Comparison of ENCODE assay signal across 8 cellular contexts in genomic region chr16:68086336-68086821, GRCh38. TPM values are rescaled to one million over a fixed set of nuclear protein-coding genes. Genes with fewer than 3 reads are reported as not detected.
A peak's percentile ranks its signal among the peaks of the same experiment; 100 is the strongest.
DNase-seq lines count a peak whose midpoint lies in the region; ATAC-seq, FAIRE-seq and TF ChIP-seq lines count a peak whose summit lies in the region.

No MANE protein-coding gene starts in this region.

- H3K36me3 Mint-ChIP-seq in natural killer cell treated with Interleukin-12 subunit alpha and Interleukin-12 subunit beta and Interleukin-15 and Interleukin-18, amount 100 ng/mL, for 72 hours: peaks cover 8% of the 10 kb centered on the region

- POLR2A ChIA-PET in AG04449 (lab: Yijun Ruan, JAX): interaction anchor here (0.9 kb wide), 1 partner anchor 12 kb away, joined by 3 read pairs; no protein-coding TSS in a partner anchor

- FAIRE-seq in GM19239 (lab: Jason Lieb, UNC): peak; percentile 45

- H3K9me3 Mint-ChIP-seq in natural killer cell treated with Interleukin-12 subunit alpha and Interleukin-12 subunit beta and Interleukin-15 and Interleukin-18, amount 100 ng/mL, for 72 hours: no peaks in the 10 kb centered on the region

- CTCF ChIA-PET in AG04449 (lab: Yijun Ruan, JAX): interaction anchor here (1.0 to 6.1 kb wide), 5 partner anchors 7 to 143 kb away, joined by 4 to 46 read pairs (median 26); no protein-coding TSS in a partner anchor

- H3K4me3 ChIP-seq in AG04449 (ENCODE audit: low read depth, low read length): peak overlapping the region; percentile 83
- peak overlapping the region; percentile 55 for H3K4me3 ChIP-seq in RWPE2 (ENCODE audit: severe bottlenecking)
- peak overlapping the region; percentile 99 for H3K4me3 ChIP-seq in endocrine pancreas (ENCODE audit: control insufficient read depth, insufficient read depth, low read length)

- peaks cover 35% of the 10 kb centered on the region for H3K4me1 ChIP-seq in RWPE2 (ENCODE audit: insufficient read depth, poor library complexity, severe bottlenecking)
- peaks cover 29% of the 10 kb centered on the region for H3K4me1 ChIP-seq in endocrine pancreas (ENCODE audit: control insufficient read depth, insufficient read depth, low read length)

- no peaks in the 10 kb centered on the region for H3K27me3 ChIP-seq in RWPE2 (ENCODE audit: insufficient read depth, poor library complexity, severe bottlenecking)
- H3K27me3 ChIP-seq in endocrine pancreas (ENCODE audit: control insufficient read depth, insufficient read depth, low read length): no peaks in the 10 kb centered on the region

- peak overlapping the region; percentile 85 to 90 for H3K27ac Mint-ChIP-seq in natural killer cell treated with Interleukin-12 subunit alpha and Interleukin-12 subunit beta and Interleukin-15 and Interleukin-18, amount 100 ng/mL, for 72 hours

- DNase-seq in AG04449 (ENCODE audit: low read depth, low spot score) (no peak), GM19239 (ENCODE audit: insufficient read length, low spot score) (no peak), RWPE2 (ENCODE audit: low spot score) (no peak), NCI-H2029 treated with DMSO at 0.1 percent for 48 hours (lab: John Stamatoyannopoulos, UW) (no peak)
- DNase-seq in natural killer cell treated with Interleukin-12 subunit alpha and Interleukin-12 subunit beta and Interleukin-15 and Interleukin-18, amount 100 ng/mL, for 72 hours (ENCODE audit: low spot score): no peak
- DNase-seq in activated CD4-positive, alpha-beta T cell treated with anti-CD3 and anti-CD28 coated beads for 48 hours: no peak

- H3K9me3 ChIP-seq in RWPE2 (ENCODE audit: severe bottlenecking) (no peaks in the 10 kb centered on the region), endocrine pancreas (ENCODE audit: control insufficient read depth, low read length) (no peaks in the 10 kb centered on the region)

- H3K9ac ChIP-seq in endocrine pancreas (ENCODE audit: control insufficient read depth, insufficient read depth, low read length): no peak overlapping the region

- peaks cover 61 to 69% of the 10 kb centered on the region in 2 donors for H3K4me1 Mint-ChIP-seq in natural killer cell treated with Interleukin-12 subunit alpha and Interleukin-12 subunit beta and Interleukin-15 and Interleukin-18, amount 100 ng/mL, for 72 hours (ENCODE audit: low read depth in 2 of 2)

- H3K36me3 ChIP-seq in RWPE2 (ENCODE audit: low read depth) (no peaks in the 10 kb centered on the region), endocrine pancreas (ENCODE audit: control insufficient read depth, insufficient read depth, low read length) (no peaks in the 10 kb centered on the region)

- no peak for TF ChIP-seq CTCF in AG04449 (IDR thresholded peaks at IDR 0.05; ENCODE audit: insufficient read depth, low read length, missing control alignments)
- TF ChIP-seq CTCF in RWPE2 (IDR thresholded peaks at IDR 0.05; ENCODE audit: poor library complexity, severe bottlenecking): no peak

- ATAC-seq in RWPE2 (ENCODE audit: low read depth) (peak; percentile 8; the same call in 1 of the 3 replicates), HG03442 (IDR thresholded peaks at IDR 0.05; ENCODE audit: unreplicated experiment) (no peak)
- ATAC-seq in natural killer cell treated with Interleukin-12 subunit alpha and Interleukin-12 subunit beta and Interleukin-15 and Interleukin-18, amount 100 ng/mL, for 72 hours: no peak

- peak overlapping the region; percentile 97 for H3K4me3 Mint-ChIP-seq in natural killer cell treated with Interleukin-12 subunit alpha and Interleukin-12 subunit beta and Interleukin-15 and Interleukin-18, amount 100 ng/mL, for 72 hours

- no peaks in the 10 kb centered on the region for H3K27me3 Mint-ChIP-seq in natural killer cell treated with Interleukin-12 subunit alpha and Interleukin-12 subunit beta and Interleukin-15 and Interleukin-18, amount 100 ng/mL, for 72 hours

- H3K27ac ChIP-seq in RWPE2 (ENCODE audit: poor library complexity, severe bottlenecking): peak overlapping the region; percentile 71

RNA-seq across cellular contexts. Expression of gene NFATC3, which starts 1.2 kb away (rescaled TPM):
- 100 to 1,000 TPM in 1 of 2 donors, 10 to 100 TPM in 1; 91.9 to 131 TPM for total RNA-seq in natural killer cell treated with Interleukin-12 subunit alpha and Interleukin-12 subunit beta and Interleukin-15 and Interleukin-18, amount 100 ng/mL, for 72 hours
